ENCODE assay signal across 8 cellular contexts in the genomic region with DNA sequence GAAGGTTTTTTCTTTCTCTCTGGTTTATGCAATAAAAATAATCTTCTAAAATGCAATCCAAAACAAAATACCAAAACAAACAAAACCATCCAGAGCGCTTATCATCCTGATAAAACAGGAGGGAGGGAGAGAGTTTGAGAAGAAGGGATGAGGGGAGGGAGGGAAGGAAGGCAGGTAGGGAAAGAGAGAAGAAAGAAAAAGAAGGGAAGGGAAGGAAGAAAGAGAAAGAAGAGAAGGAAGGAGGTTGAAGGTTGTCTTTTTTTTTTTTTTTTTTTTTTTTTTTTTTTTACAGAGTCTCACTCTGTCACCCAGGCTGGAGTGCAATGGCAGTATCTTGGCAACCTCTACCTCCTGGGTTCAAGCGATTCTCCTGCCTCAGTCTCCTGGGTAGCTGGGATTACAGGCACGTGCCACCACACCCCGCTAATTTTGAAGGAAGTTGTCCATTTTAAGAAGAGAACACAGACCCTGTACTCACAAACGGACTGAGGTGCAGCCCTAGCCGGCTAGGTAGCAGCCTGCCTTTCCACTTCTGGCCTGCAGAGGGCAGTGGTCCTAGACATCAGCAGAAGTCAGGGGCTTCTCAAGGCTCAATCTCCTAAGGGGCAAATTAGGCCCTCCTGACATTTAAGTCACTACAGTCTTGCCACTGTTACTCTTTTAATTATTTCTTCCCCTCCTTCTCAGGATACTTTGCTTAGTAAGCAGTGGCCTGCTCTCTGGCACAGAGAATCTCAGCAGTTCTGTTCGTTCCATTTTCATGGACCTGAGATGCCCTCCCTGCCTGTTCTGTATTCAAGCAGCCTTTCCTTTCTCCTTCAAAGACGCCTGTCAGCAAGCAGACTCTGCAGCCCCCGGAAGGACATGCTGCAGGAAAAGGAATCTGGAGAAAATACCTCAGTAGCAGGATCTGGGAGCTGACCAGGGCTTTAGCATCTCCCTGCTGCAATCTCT.
A peak's percentile ranks its signal among the peaks of the same experiment; 100 is the strongest.
DNase-seq lines count a peak whose midpoint lies in the region; ATAC-seq and TF ChIP-seq lines count a peak whose summit lies in the region.

No MANE protein-coding gene starts in this region.

- ATAC-seq in GM18519 (IDR thresholded peaks at IDR 0.05; ENCODE audit: low FRiP score, unreplicated experiment) (peak; percentile 78), HG03097 (IDR thresholded peaks at IDR 0.05; ENCODE audit: low FRiP score, unreplicated experiment) (peak; percentile 77)

- H3K27me3 ChIP-seq in dorsolateral prefrontal cortex = no peaks in the 10 kb centered on the region

- TF ChIP-seq CTCF in dorsolateral prefrontal cortex (IDR thresholded peaks at IDR 0.05 in 54 of 56, conservative IDR thresholded peaks at IDR 0.05 in 2 of 56; ENCODE audit: low read depth in 1 of 56, partially characterized antibody in 56 of 56) = peak; percentile 60 to 98 (median 94)

- no peak overlapping the region for H3K4me3 ChIP-seq in dorsolateral prefrontal cortex

- no peaks in the 10 kb centered on the region for H3K9me3 Mint-ChIP-seq in activated CD4-positive, alpha-beta T cell treated with anti-CD3 and anti-CD28 coated beads, Interleukin-2, amount 10 ng/mL, durations not matched to agents 7 days and 5 days

- H3K36me3 Mint-ChIP-seq in activated CD4-positive, alpha-beta T cell treated with anti-CD3 and anti-CD28 coated beads, Interleukin-2, amount 10 ng/mL, durations not matched to agents 7 days and 5 days (ENCODE audit: low read depth) = no peaks in the 10 kb centered on the region

- H3K4me1 Mint-ChIP-seq in activated CD4-positive, alpha-beta T cell treated with anti-CD3 and anti-CD28 coated beads, Interleukin-2, amount 10 ng/mL, durations not matched to agents 7 days and 5 days = peaks cover 2% of the 10 kb centered on the region

- peak overlapping the region in 6 of 59 donors; percentile 7 to 54 (median 22) for H3K27ac ChIP-seq in dorsolateral prefrontal cortex

- peaks cover 25% of the 10 kb centered on the region for H3K27me3 Mint-ChIP-seq in activated CD4-positive, alpha-beta T cell treated with anti-CD3 and anti-CD28 coated beads, Interleukin-2, amount 10 ng/mL, durations not matched to agents 7 days and 5 days

- in situ Hi-C loops in ACHN (cut with HindIII; ENCODE audit: low pct_ligation_motif_present, low pct_unique_long_range_greater_than_20kb, low sequenced_read_pairs) = no loop called here

- POLR2A ChIA-PET in activated CD4-positive, alpha-beta T cell treated with anti-CD3 and anti-CD28 coated beads, Interleukin-2, amount 10 ng/mL, durations not matched to agents 7 days and 5 days (lab: Charles Lee) = no interaction called here

- no peak overlapping the region for H3K27ac Mint-ChIP-seq in activated CD4-positive, alpha-beta T cell treated with anti-CD3 and anti-CD28 coated beads, Interleukin-2, amount 10 ng/mL, durations not matched to agents 7 days and 5 days

- H3K4me3 Mint-ChIP-seq in activated CD4-positive, alpha-beta T cell treated with anti-CD3 and anti-CD28 coated beads, Interleukin-2, amount 10 ng/mL, durations not matched to agents 7 days and 5 days = no peak overlapping the region

- intact Hi-C loops in dorsolateral prefrontal cortex (cut with DNase I) = loop anchor here (1.0 to 10.0 kb wide), 4 partner anchors 76 to 270 kb away; partner anchors contain the start of gene EPB41L4B (in 2 of the 2)

- CTCF ChIA-PET in activated CD4-positive, alpha-beta T cell treated with anti-CD3 and anti-CD28 coated beads, Interleukin-2, amount 10 ng/mL, durations not matched to agents 7 days and 5 days (lab: Charles Lee) = interaction anchor here (1.2 kb wide), 1 partner anchor 53 kb away, joined by 8 read pairs; no protein-coding TSS in a partner anchor

- DNase-seq in ACHN = peak; percentile 57
- peak; percentile 66 for DNase-seq in NCI-H345 treated with DMSO at 0.1 percent for 48 hours (lab: John Stamatoyannopoulos, UW; ENCODE audit: unreplicated experiment)
- peak; percentile 71 for DNase-seq in activated CD4-positive, alpha-beta T cell treated with anti-CD3 and anti-CD28 coated beads, Interleukin-2, amount 10 ng/mL, durations not matched to agents 7 days and 5 days
- DNase-seq in dorsolateral prefrontal cortex = peak; percentile 63 to 83 (median 78)
- DNase-seq in lung microvascular endothelial cell (ENCODE audit: low read depth in 2 of 2) = peak; percentile 73 to 77
- peak; percentile 19 to 32 for DNase-seq in stimulated activated CD8-positive, alpha-beta memory T cell treated with anti-CD3 and anti-CD28 coated beads, Interleukin-15, amount 100 ng/mL, for 4 hours (ENCODE audit: low read depth in 2 of 2)

Comparison
In these comparisons a context has a peak if more than half of its experiments do, and no peak if none do; other contexts are left out.
1. DNase-seq: peak in every context shown above with its lines; median percentile 78 in dorsolateral prefrontal cortex; 75 in lung microvascular endothelial cell; 71 in activated CD4-positive, alpha-beta T cell treated with anti-CD3 and anti-CD28 coated beads, Interleukin-2, amount 10 ng/mL, durations not matched to agents 7 days and 5 days; 66 in NCI-H345 treated with DMSO at 0.1 percent for 48 hours; 57 in ACHN; 26 in stimulated activated CD8-positive, alpha-beta memory T cell treated with anti-CD3 and anti-CD28 coated beads, Interleukin-15, amount 100 ng/mL, for 4 hours.